Comparison of ENCODE assay signal across 9 cellular contexts in the genomic region with DNA sequence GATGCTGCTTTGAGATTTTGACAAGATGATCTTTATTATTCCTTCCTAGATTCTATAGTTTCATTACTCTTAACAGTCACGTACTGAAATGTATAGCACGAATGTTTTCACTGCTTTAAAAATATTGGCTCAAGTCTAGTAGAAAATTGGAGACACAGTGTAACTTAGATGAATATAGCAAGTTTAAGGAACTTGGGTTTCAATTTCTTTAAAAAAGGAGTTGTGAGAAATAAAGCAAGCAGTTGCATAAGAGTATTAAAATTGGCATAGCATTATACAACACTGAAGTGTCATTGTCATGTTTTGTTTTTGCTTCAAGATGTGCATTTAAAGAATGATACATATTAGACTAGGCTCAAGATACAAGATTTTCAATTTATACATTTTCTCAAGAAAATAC.
"Had no signal": no experiment of that assay in that cellular context is flagged by ENCODE, and none has a peak within 500 bp of the region (broad histone marks: within the 10 kb centered on the region; RNA-seq: fewer than 3 reads in every experiment).

No MANE protein-coding gene starts in this region.

- ATAC-seq: HCT116, HepG2 had no signal

- H3K4me1 ChIP-seq: HAP-1 had no signal

- H3K4me3 Mint-ChIP-seq: HFFc6, IgD-negative memory B cell had no signal

- H3K36me3 Mint-ChIP-seq: IgD-negative memory B cell had no signal

- FAIRE-seq: HepG2 had no signal

- H3K9ac ChIP-seq: GM23248 had no signal

- H3K4me3 ChIP-seq: GM23248, HAP-1 had no signal

- DNase-seq: GM23248, GOT3, H7, HFFc6 had no signal

- H3K27me3 Mint-ChIP-seq: IgD-negative memory B cell had no signal

- H3K27ac Mint-ChIP-seq: HFFc6, IgD-negative memory B cell had no signal

- H2AFZ ChIP-seq: GM23248 had no signal

- H3K4me1 Mint-ChIP-seq: IgD-negative memory B cell had no signal

- H3K36me3 ChIP-seq: HAP-1 had no signal

- H3K27ac ChIP-seq: GM23248, HL-60 had no signal

- H3K9me3 ChIP-seq: HAP-1 had no signal
